Comparison of ENCODE assay signal across 8 cellular contexts in the genomic region with DNA sequence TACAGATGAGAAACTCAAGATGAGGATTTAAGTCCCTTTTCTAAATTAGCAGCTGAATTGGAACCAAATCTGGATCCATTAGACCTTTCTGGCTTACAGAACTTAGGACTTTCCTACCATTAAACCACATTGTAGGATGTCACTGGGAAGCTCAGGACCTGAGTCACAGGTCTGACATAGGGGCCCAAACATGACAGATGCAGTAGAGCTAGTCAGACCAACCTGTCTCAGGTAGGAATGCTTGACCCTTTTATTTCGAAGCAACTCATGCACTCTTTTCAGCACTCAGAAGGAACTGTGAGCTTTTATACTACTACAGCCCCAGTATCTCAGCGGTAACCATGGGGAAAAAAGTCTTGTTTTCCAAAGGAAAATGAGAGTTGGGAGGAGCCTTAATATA. TPM values are rescaled to one million over a fixed set of nuclear protein-coding genes. Genes with fewer than 3 reads are reported as not detected.
DNase-seq lines count a peak whose midpoint lies in the region; ATAC-seq and TF ChIP-seq lines count a peak whose summit lies in the region.
"Had no signal": no experiment of that assay in that cellular context is flagged by ENCODE, and none has a peak within 500 bp of the region (broad histone marks: within the 10 kb centered on the region; RNA-seq: fewer than 3 reads in every experiment).

No MANE protein-coding gene starts in this region.

- H3K36me3 Mint-ChIP-seq in activated naive CD8-positive, alpha-beta T cell treated with anti-CD3 and anti-CD28 coated beads, Interleukin-2, amount 10 ng/mL, durations not matched to agents 7 days and 5 days = peaks cover 26% of the 10 kb centered on the region
- H3K36me3 Mint-ChIP-seq in neural progenitor cell = peaks cover 20% of the 10 kb centered on the region

- H3K9me3 Mint-ChIP-seq in activated naive CD8-positive, alpha-beta T cell treated with anti-CD3 and anti-CD28 coated beads, Interleukin-2, amount 10 ng/mL, durations not matched to agents 7 days and 5 days = no peaks in the 10 kb centered on the region
- no peaks in the 10 kb centered on the region for H3K9me3 Mint-ChIP-seq in neural progenitor cell

- H3K27me3 Mint-ChIP-seq in activated naive CD8-positive, alpha-beta T cell treated with anti-CD3 and anti-CD28 coated beads, Interleukin-2, amount 10 ng/mL, durations not matched to agents 7 days and 5 days = no peaks in the 10 kb centered on the region
- H3K27me3 Mint-ChIP-seq in neural progenitor cell (ENCODE audit: insufficient read depth, low read depth) = peaks cover 6% of the 10 kb centered on the region

- no peak overlapping the region for H3K4me2 ChIP-seq in neural progenitor cell

- H4K20me1 ChIP-seq in neural progenitor cell (ENCODE audit: low read depth) = peaks cover 70% of the 10 kb centered on the region

- peak overlapping the region; percentile 90 for H3K27ac Mint-ChIP-seq in activated naive CD8-positive, alpha-beta T cell treated with anti-CD3 and anti-CD28 coated beads, Interleukin-2, amount 10 ng/mL, durations not matched to agents 7 days and 5 days
- no peak overlapping the region for H3K27ac Mint-ChIP-seq in neural progenitor cell

- peaks cover 61% of the 10 kb centered on the region for H3F3A ChIP-seq in neural progenitor cell (ENCODE audit: low read depth)

- no peaks in the 10 kb centered on the region for H3K27me3 ChIP-seq in HL-60 (ENCODE audit: insufficient read depth, poor library complexity, severe bottlenecking)
- peaks cover 7% of the 10 kb centered on the region for H3K27me3 ChIP-seq in neural progenitor cell

- H3K4me1 ChIP-seq in neural progenitor cell = no peaks in the 10 kb centered on the region

- H3K27ac ChIP-seq in HL-60 (replicated peaks) (peak overlapping the region; percentile 39), neural progenitor cell (no peak overlapping the region)

- peak overlapping the region; percentile 95 for H3K4me3 Mint-ChIP-seq in activated naive CD8-positive, alpha-beta T cell treated with anti-CD3 and anti-CD28 coated beads, Interleukin-2, amount 10 ng/mL, durations not matched to agents 7 days and 5 days
- peak overlapping the region; percentile 35 for H3K4me3 Mint-ChIP-seq in neural progenitor cell

- peaks cover 59% of the 10 kb centered on the region for H3K4me1 Mint-ChIP-seq in activated naive CD8-positive, alpha-beta T cell treated with anti-CD3 and anti-CD28 coated beads, Interleukin-2, amount 10 ng/mL, durations not matched to agents 7 days and 5 days
- peaks cover 27% of the 10 kb centered on the region for H3K4me1 Mint-ChIP-seq in neural progenitor cell

- DNase-seq in HL-60 (ENCODE audit: low read depth in 1 of 2, low spot score in 1 of 2) (no peak), neural progenitor cell (ENCODE audit: low spot score) (no peak), NCI-H446 treated with DMSO at 0.1 percent for 48 hours (lab: John Stamatoyannopoulos, UW) (no peak)
- no peak for DNase-seq in activated naive CD8-positive, alpha-beta T cell treated with anti-CD3 and anti-CD28 coated beads, Interleukin-2, amount 10 ng/mL, durations not matched to agents 7 days and 5 days
- DNase-seq in stimulated activated naive CD4-positive, alpha-beta T cell (lab: John Stamatoyannopoulos, UW) = no peak
- DNase-seq: NCI-H1436, retina had no signal

- no peaks in the 10 kb centered on the region for H3K9me3 ChIP-seq in neural progenitor cell (ENCODE audit: low read depth)

- H3K9ac ChIP-seq in neural progenitor cell = no peak overlapping the region

- H3K36me3 ChIP-seq in neural progenitor cell = peaks cover 3% of the 10 kb centered on the region

- ATAC-seq in activated naive CD8-positive, alpha-beta T cell treated with anti-CD3 and anti-CD28 coated beads, Interleukin-2, amount 10 ng/mL, durations not matched to agents 7 days and 5 days (ENCODE audit: low read depth) = no peak
- no peak for ATAC-seq in GM19324 (IDR thresholded peaks at IDR 0.05; ENCODE audit: low FRiP score, unreplicated experiment)

- TF ChIP-seq CTCF in HL-60 (IDR thresholded peaks at IDR 0.05; ENCODE audit: insufficient read depth, low read length) (no peak), neural progenitor cell (IDR thresholded peaks at IDR 0.05) (no peak)

- no peak overlapping the region for H2AFZ ChIP-seq in neural progenitor cell (replicated peaks)

- H3K4me3 ChIP-seq in HL-60 (replicated peaks; ENCODE audit: insufficient read depth, low read length) (no peak overlapping the region), neural progenitor cell (no peak overlapping the region)

- POLR2A ChIA-PET in activated naive CD8-positive, alpha-beta T cell treated with anti-CD3 and anti-CD28 coated beads, Interleukin-2, amount 10 ng/mL, durations not matched to agents 7 days and 5 days (lab: Charles Lee) = interaction anchor here (3.1 to 6.5 kb wide), 2 partner anchors 10 to 167 kb away, joined by 15 to 51 read pairs; a partner anchor contains a TSS

- peaks cover 22% of the 10 kb centered on the region for H3K79me2 ChIP-seq in neural progenitor cell (ENCODE audit: low read depth)

RNA-seq across cellular contexts. Expression of a gene that starts 2.5 kb away (rescaled TPM):
- total RNA-seq in activated naive CD8-positive, alpha-beta T cell treated with anti-CD3 and anti-CD28 coated beads, Interleukin-2, amount 10 ng/mL, durations not matched to agents 7 days and 5 days = 10 to 100 TPM; 39.0 to 46.6 TPM
- total RNA-seq in neural progenitor cell (ENCODE audit: low replicate concordance) = 4.3 and 15.1 TPM in 2 replicates

RNA-seq across cellular contexts. Expression of a gene that starts 2.6 kb away (rescaled TPM):
- 100 to 1,000 TPM; 104 TPM for total RNA-seq in activated naive CD8-positive, alpha-beta T cell treated with anti-CD3 and anti-CD28 coated beads, Interleukin-2, amount 10 ng/mL, durations not matched to agents 7 days and 5 days
- total RNA-seq in neural progenitor cell (ENCODE audit: low replicate concordance) = 133 and 206 TPM in 2 replicates

RNA-seq across cellular contexts. Expression of a gene that starts 10.7 kb away (rescaled TPM):
- total RNA-seq in activated naive CD8-positive, alpha-beta T cell treated with anti-CD3 and anti-CD28 coated beads, Interleukin-2, amount 10 ng/mL, durations not matched to agents 7 days and 5 days = 10 to 100 TPM; 85.0 to 94.0 TPM
- 31.1 and 65.4 TPM in 2 replicates for total RNA-seq in neural progenitor cell (ENCODE audit: low replicate concordance)

RNA-seq across cellular contexts. Expression of a gene that starts 50.5 kb away (rescaled TPM):
- total RNA-seq in activated naive CD8-positive, alpha-beta T cell treated with anti-CD3 and anti-CD28 coated beads, Interleukin-2, amount 10 ng/mL, durations not matched to agents 7 days and 5 days = 100 to 1,000 TPM; 110 to 116 TPM
- 96.5 and 116 TPM in 2 replicates for total RNA-seq in neural progenitor cell (ENCODE audit: low replicate concordance)

RNA-seq across cellular contexts. Expression of a gene that starts 56.8 kb away (rescaled TPM):
- 100 to 1,000 TPM; 113 to 124 TPM for total RNA-seq in activated naive CD8-positive, alpha-beta T cell treated with anti-CD3 and anti-CD28 coated beads, Interleukin-2, amount 10 ng/mL, durations not matched to agents 7 days and 5 days
- total RNA-seq in neural progenitor cell (ENCODE audit: low replicate concordance) = 3.2 and 19.0 TPM in 2 replicates
